ENCODE assay signal across 1 cellular context in the genomic region with DNA sequence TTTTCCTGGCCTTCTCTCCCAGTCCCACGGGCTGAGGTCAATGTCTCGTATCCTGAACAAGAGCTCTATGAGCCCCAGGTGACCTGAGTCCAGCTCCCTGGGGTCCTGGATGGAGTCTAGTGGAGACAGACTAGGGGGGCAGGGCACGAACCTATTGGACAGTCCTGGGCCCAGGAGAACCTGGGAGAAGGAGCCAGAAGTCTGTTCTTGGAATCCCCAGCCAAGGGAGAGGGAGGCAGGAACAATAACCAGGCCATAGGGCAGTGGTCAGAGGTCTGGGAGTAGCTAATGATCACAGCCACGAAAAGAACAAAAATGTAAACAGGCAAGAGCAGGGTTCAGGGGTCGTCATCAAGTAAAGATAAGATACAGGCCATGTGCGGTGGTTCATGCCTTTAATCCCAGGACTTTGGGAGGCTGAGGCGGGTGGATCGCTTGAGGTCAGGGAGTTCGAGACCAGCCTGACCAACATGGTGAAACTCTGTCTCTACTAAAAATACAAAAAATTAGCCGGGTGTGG.
TF ChIP-seq lines count a peak whose summit lies in the region.

No MANE protein-coding gene starts in this region.

TF ChIP-seq in HepG2, 621 proteins besides CTCF, POLR2A, EP300 and RAD21 (continued from another document and continues in another):
- TF ChIP-seq, protein P1, sequence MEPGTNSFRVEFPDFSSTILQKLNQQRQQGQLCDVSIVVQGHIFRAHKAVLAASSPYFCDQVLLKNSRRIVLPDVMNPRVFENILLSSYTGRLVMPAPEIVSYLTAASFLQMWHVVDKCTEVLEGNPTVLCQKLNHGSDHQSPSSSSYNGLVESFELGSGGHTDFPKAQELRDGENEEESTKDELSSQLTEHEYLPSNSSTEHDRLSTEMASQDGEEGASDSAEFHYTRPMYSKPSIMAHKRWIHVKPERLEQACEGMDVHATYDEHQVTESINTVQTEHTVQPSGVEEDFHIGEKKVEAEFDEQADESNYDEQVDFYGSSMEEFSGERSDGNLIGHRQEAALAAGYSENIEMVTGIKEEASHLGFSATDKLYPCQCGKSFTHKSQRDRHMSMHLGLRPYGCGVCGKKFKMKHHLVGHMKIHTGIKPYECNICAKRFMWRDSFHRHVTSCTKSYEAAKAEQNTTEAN (CRISPR knock-in tag; conservative IDR thresholded peaks at IDR 0.05) = 0 out of 2 replicates have a peak, but pooled peaks have one; percentile 36
- TF ChIP-seq ZFX (CRISPR knock-in tag; IDR thresholded peaks at IDR 0.05; ENCODE audit: low read depth) = peak; percentile 65; the same call in 1 of the 2 replicates
- TF ChIP-seq ZNF749 (CRISPR knock-in tag; IDR thresholded peaks at IDR 0.05; ENCODE audit: borderline replicate concordance) = peak; percentile 78; the same call in 1 of the 2 replicates
- TF ChIP-seq, protein P2, sequence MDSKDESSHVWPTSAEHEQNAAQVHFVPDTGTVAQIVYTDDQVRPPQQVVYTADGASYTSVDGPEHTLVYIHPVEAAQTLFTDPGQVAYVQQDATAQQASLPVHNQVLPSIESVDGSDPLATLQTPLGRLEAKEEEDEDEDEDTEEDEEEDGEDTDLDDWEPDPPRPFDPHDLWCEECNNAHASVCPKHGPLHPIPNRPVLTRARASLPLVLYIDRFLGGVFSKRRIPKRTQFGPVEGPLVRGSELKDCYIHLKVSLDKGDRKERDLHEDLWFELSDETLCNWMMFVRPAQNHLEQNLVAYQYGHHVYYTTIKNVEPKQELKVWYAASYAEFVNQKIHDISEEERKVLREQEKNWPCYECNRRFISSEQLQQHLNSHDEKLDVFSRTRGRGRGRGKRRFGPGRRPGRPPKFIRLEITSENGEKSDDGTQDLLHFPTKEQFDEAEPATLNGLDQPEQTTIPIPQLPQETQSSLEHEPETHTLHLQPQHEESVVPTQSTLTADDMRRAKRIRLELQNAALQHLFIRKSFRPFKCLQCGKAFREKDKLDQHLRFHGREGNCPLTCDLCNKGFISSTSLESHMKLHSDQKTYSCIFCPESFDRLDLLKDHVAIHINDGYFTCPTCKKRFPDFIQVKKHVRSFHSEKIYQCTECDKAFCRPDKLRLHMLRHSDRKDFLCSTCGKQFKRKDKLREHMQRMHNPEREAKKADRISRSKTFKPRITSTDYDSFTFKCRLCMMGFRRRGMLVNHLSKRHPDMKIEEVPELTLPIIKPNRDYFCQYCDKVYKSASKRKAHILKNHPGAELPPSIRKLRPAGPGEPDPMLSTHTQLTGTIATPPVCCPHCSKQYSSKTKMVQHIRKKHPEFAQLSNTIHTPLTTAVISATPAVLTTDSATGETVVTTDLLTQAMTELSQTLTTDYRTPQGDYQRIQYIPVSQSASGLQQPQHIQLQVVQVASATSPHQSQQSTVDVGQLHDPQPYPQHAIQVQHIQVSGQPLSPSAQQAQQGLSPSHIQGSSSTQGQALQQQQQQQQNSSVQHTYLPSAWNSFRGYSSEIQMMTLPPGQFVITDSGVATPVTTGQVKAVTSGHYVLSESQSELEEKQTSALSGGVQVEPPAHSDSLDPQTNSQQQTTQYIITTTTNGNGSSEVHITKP (CRISPR knock-in tag; IDR thresholded peaks at IDR 0.05; ENCODE audit: low read depth) = no peak
- TF ChIP-seq, protein P3, sequence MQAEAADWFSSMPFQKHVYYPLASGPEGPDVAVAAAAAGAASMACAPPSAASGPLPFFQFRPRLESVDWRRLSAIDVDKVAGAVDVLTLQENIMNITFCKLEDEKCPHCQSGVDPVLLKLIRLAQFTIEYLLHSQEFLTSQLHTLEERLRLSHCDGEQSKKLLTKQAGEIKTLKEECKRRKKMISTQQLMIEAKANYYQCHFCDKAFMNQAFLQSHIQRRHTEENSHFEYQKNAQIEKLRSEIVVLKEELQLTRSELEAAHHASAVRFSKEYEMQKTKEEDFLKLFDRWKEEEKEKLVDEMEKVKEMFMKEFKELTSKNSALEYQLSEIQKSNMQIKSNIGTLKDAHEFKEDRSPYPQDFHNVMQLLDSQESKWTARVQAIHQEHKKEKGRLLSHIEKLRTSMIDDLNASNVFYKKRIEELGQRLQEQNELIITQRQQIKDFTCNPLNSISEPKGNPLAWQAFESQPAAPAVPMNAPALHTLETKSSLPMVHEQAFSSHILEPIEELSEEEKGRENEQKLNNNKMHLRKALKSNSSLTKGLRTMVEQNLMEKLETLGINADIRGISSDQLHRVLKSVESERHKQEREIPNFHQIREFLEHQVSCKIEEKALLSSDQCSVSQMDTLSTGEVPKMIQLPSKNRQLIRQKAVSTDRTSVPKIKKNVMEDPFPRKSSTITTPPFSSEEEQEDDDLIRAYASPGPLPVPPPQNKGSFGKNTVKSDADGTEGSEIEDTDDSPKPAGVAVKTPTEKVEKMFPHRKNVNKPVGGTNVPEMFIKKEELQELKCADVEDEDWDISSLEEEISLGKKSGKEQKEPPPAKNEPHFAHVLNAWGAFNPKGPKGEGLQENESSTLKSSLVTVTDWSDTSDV (CRISPR knock-in tag; IDR thresholded peaks at IDR 0.05) = no peak
- no peak for TF ChIP-seq NFKB2 (CRISPR knock-in tag; IDR thresholded peaks at IDR 0.05; ENCODE audit: borderline replicate concordance)
- peak; percentile 52; the same call in 1 of the 2 replicates for TF ChIP-seq HOXD1 (CRISPR knock-in tag; IDR thresholded peaks at IDR 0.05)
- TF ChIP-seq MEIS2 (CRISPR knock-in tag; IDR thresholded peaks at IDR 0.05) = 0 out of 2 replicates have a peak, but pooled peaks have one; percentile 29
- peak; percentile 96 for TF ChIP-seq SALL1 (CRISPR knock-in tag; IDR thresholded peaks at IDR 0.05)
- no peak for TF ChIP-seq NRL (CRISPR knock-in tag; IDR thresholded peaks at IDR 0.05; ENCODE audit: borderline replicate concordance)
- TF ChIP-seq, protein P4, sequence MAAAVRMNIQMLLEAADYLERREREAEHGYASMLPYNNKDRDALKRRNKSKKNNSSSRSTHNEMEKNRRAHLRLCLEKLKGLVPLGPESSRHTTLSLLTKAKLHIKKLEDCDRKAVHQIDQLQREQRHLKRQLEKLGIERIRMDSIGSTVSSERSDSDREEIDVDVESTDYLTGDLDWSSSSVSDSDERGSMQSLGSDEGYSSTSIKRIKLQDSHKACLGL (CRISPR knock-in tag; IDR thresholded peaks at IDR 0.05) = no peak
- peak; percentile 49; the same call in 1 of the 2 replicates for TF ChIP-seq ZBTB7B (CRISPR knock-in tag; IDR thresholded peaks at IDR 0.05)
- TF ChIP-seq AGO2 (optimal IDR thresholded peaks at IDR 0.05; ENCODE audit: low read depth, low read length) = no peak
- TF ChIP-seq, protein P5, sequence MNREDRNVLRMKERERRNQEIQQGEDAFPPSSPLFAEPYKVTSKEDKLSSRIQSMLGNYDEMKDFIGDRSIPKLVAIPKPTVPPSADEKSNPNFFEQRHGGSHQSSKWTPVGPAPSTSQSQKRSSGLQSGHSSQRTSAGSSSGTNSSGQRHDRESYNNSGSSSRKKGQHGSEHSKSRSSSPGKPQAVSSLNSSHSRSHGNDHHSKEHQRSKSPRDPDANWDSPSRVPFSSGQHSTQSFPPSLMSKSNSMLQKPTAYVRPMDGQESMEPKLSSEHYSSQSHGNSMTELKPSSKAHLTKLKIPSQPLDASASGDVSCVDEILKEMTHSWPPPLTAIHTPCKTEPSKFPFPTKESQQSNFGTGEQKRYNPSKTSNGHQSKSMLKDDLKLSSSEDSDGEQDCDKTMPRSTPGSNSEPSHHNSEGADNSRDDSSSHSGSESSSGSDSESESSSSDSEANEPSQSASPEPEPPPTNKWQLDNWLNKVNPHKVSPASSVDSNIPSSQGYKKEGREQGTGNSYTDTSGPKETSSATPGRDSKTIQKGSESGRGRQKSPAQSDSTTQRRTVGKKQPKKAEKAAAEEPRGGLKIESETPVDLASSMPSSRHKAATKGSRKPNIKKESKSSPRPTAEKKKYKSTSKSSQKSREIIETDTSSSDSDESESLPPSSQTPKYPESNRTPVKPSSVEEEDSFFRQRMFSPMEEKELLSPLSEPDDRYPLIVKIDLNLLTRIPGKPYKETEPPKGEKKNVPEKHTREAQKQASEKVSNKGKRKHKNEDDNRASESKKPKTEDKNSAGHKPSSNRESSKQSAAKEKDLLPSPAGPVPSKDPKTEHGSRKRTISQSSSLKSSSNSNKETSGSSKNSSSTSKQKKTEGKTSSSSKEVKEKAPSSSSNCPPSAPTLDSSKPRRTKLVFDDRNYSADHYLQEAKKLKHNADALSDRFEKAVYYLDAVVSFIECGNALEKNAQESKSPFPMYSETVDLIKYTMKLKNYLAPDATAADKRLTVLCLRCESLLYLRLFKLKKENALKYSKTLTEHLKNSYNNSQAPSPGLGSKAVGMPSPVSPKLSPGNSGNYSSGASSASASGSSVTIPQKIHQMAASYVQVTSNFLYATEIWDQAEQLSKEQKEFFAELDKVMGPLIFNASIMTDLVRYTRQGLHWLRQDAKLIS (CRISPR knock-in tag; IDR thresholded peaks at IDR 0.05) = no peak
- TF ChIP-seq RARA (CRISPR knock-in tag; IDR thresholded peaks at IDR 0.05) = peak; percentile 84
- TF ChIP-seq TCF7 (IDR thresholded peaks at IDR 0.05; ENCODE audit: low read depth) = 0 out of 2 replicates have a peak, but pooled peaks have one; percentile 40
- TF ChIP-seq ZNF556 (CRISPR knock-in tag; IDR thresholded peaks at IDR 0.05; ENCODE audit: borderline replicate concordance) = peak; percentile 67; the same call in 1 of the 2 replicates
- peak; percentile 27; the same call in 1 of the 2 replicates for TF ChIP-seq FOSL2 (CRISPR knock-in tag; IDR thresholded peaks at IDR 0.05)
- TF ChIP-seq XRCC5 (optimal IDR thresholded peaks at IDR 0.05; ENCODE audit: low read length) = peak; percentile 25
- peak; percentile 93 for TF ChIP-seq FOXO1 (CRISPR knock-in tag; IDR thresholded peaks at IDR 0.05)
- TF ChIP-seq SP2 (CRISPR knock-in tag; IDR thresholded peaks at IDR 0.05) = no peak
- TF ChIP-seq FOXA3 (CRISPR knock-in tag; IDR thresholded peaks at IDR 0.05) = peak; percentile 94
- no peak for TF ChIP-seq ZNF367 (CRISPR knock-in tag; IDR thresholded peaks at IDR 0.05; ENCODE audit: borderline replicate concordance)
- peak; percentile 94 for TF ChIP-seq ZMYM3 (CRISPR knock-in tag; IDR thresholded peaks at IDR 0.05)
- peak; percentile 52; the same call in 1 of the 2 replicates for TF ChIP-seq DMAP1 (CRISPR knock-in tag; IDR thresholded peaks at IDR 0.05)
- TF ChIP-seq SOX5 (CRISPR knock-in tag; IDR thresholded peaks at IDR 0.05; ENCODE audit: borderline replicate concordance) = peak; percentile 71; the same call in 1 of the 2 replicates
- TF ChIP-seq KLF16 (CRISPR knock-in tag; IDR thresholded peaks at IDR 0.05) = 0 out of 4 replicates have a peak, but pooled peaks of 1 of the 2 experiments have one; percentile 46
- TF ChIP-seq, protein P6, sequence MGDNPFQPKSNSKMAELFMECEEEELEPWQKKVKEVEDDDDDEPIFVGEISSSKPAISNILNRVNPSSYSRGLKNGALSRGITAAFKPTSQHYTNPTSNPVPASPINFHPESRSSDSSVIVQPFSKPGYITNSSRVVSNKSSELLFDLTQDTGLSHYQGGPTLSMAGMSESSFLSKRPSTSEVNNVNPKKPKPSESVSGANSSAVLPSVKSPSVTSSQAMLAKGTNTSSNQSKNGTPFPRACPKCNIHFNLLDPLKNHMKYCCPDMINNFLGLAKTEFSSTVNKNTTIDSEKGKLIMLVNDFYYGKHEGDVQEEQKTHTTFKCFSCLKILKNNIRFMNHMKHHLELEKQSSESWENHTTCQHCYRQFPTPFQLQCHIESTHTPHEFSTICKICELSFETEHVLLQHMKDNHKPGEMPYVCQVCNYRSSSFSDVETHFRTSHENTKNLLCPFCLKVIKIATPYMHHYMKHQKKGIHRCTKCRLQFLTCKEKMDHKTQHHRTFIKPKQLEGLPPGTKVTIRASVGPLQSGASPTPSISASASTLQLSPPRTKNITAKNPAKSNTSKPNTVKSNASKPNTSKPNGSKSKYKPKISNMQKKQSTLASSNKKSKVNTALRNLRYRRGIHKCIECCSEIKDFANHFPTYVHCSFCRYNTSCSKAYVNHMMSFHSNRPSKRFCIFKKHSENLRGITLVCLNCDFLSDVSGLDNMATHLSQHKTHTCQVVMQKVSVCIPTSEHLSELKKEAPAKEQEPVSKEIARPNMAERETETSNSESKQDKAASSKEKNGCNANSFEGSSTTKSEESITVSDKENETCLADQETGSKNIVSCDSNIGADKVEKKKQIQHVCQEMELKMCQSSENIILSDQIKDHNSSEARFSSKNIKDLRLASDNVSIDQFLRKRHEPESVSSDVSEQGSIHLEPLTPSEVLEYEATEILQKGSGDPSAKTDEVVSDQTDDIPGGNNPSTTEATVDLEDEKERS (CRISPR knock-in tag; IDR thresholded peaks at IDR 0.05) = peak; percentile 70; the same call in 1 of the 2 replicates
- TF ChIP-seq, protein P7, sequence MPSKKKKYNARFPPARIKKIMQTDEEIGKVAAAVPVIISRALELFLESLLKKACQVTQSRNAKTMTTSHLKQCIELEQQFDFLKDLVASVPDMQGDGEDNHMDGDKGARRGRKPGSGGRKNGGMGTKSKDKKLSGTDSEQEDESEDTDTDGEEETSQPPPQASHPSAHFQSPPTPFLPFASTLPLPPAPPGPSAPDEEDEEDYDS (CRISPR knock-in tag; IDR thresholded peaks at IDR 0.05) = no peak
- TF ChIP-seq EHMT2 (IDR thresholded peaks at IDR 0.05; ENCODE audit: borderline replicate concordance, low read depth, low read length) = peak; percentile 24; the same call in 1 of the 2 replicates
- TF ChIP-seq ZNF713 (CRISPR knock-in tag; IDR thresholded peaks at IDR 0.05) = no peak
- TF ChIP-seq SOX13 (IDR thresholded peaks at IDR 0.05) = 0 out of 2 replicates have a peak, but pooled peaks have one; percentile 6
- peak in 1 of 2 experiments; percentile 76; a peak in 2 of 4 replicates for TF ChIP-seq SOX13 (CRISPR knock-in tag; conservative IDR thresholded peaks at IDR 0.05 in 1 of 2, IDR thresholded peaks at IDR 0.05 in 1 of 2)
- peak; percentile 31 for TF ChIP-seq SKI (IDR thresholded peaks at IDR 0.05; ENCODE audit: partially characterized antibody)
- TF ChIP-seq ZNF101 (CRISPR knock-in tag; IDR thresholded peaks at IDR 0.05; ENCODE audit: borderline replicate concordance, low read depth) = no peak
- no peak for TF ChIP-seq KLF9 (CRISPR knock-in tag; IDR thresholded peaks at IDR 0.05; ENCODE audit: low read depth)
- TF ChIP-seq SATB2 (CRISPR knock-in tag; IDR thresholded peaks at IDR 0.05) = no peak
- TF ChIP-seq MAZ (IDR thresholded peaks at IDR 0.05; ENCODE audit: borderline replicate concordance, low read depth, low read length) = no peak
- peak; percentile 66; the same call in 1 of the 2 replicates for TF ChIP-seq MAZ (CRISPR knock-in tag; IDR thresholded peaks at IDR 0.05; ENCODE audit: low read depth)
- TF ChIP-seq ZBTB7A (CRISPR knock-in tag; IDR thresholded peaks at IDR 0.05) = 0 out of 2 replicates have a peak, but pooled peaks have one; percentile 50
- no peak for TF ChIP-seq GATAD1 (CRISPR knock-in tag; IDR thresholded peaks at IDR 0.05)
- TF ChIP-seq, protein P8, sequence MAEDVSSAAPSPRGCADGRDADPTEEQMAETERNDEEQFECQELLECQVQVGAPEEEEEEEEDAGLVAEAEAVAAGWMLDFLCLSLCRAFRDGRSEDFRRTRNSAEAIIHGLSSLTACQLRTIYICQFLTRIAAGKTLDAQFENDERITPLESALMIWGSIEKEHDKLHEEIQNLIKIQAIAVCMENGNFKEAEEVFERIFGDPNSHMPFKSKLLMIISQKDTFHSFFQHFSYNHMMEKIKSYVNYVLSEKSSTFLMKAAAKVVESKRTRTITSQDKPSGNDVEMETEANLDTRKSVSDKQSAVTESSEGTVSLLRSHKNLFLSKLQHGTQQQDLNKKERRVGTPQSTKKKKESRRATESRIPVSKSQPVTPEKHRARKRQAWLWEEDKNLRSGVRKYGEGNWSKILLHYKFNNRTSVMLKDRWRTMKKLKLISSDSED (CRISPR knock-in tag; IDR thresholded peaks at IDR 0.05) = no peak
